Comparison of ENCODE assay signal across 1 cellular context in genomic region chrX:120250522-120251271, GRCh38.
TF ChIP-seq lines count a peak whose summit lies in the region.

Gene ZBTB33 (plus strand): TSS chrX:120250812. CDS start chrX:120253416, 2,604 bp downstream.

TF ChIP-seq in HCT116, 20 proteins besides CTCF, POLR2A, EP300 and RAD21 (continued from another document):
- no peak for TF ChIP-seq REST (IDR thresholded peaks at IDR 0.05; ENCODE audit: low read depth)
- TF ChIP-seq SIN3A (IDR thresholded peaks at IDR 0.05; ENCODE audit: low read depth): no peak
